ENCODE assay signal across 8 cellular contexts in genomic region chr2:230152334-230152733, GRCh38.
"Had no signal": no experiment of that assay in that cellular context is flagged by ENCODE, and none has a peak within 500 bp of the region (broad histone marks: within the 10 kb centered on the region; RNA-seq: fewer than 3 reads in every experiment).

No MANE protein-coding gene starts in this region.

- H3K4me1 ChIP-seq: HAP-1 had no signal

- FAIRE-seq: HTR-8/SVneo had no signal

- H3K9ac ChIP-seq: GM23248, KMS-11 had no signal

- H3K27ac ChIP-seq: GM23248, KMS-11 had no signal

- H3K4me3 ChIP-seq: GM23248, HAP-1 had no signal

- H3K36me3 ChIP-seq: HAP-1 had no signal

- DNase-seq: GM23248, GOT3, H7, Karpas-422, KBM-7 had no signal

- H2AFZ ChIP-seq: GM23248 had no signal

- H3K4me2 ChIP-seq: KMS-11 had no signal
